Comparison of ENCODE assay signal across 8 cellular contexts in genomic region chr2:86442642-86443005, GRCh38. TPM values are rescaled to one million over a fixed set of nuclear protein-coding genes. Genes with fewer than 3 reads are reported as not detected.
DNase-seq lines count a peak whose midpoint lies in the region; ATAC-seq and TF ChIP-seq lines count a peak whose summit lies in the region.

No MANE protein-coding gene starts in this region.

- ATAC-seq in GM21723 (IDR thresholded peaks at IDR 0.05; ENCODE audit: unreplicated experiment), result peak; percentile 64
- peak; percentile 75 to 78 for ATAC-seq in activated naive CD4-positive, alpha-beta T cell treated with anti-CD3 and anti-CD28 coated beads, Interleukin-2, amount 50 U/mL, for 72 hours

- peaks cover 17% of the 10 kb centered on the region; the same call in 1 of the 2 replicates for H3K9me3 ChIP-seq in SK-N-MC (ENCODE audit: low read depth, low read length)
- H3K9me3 ChIP-seq in testis, result no peaks in the 10 kb centered on the region

- H3K9ac ChIP-seq in SK-N-MC (ENCODE audit: insufficient read length), result peak overlapping the region; percentile 69

- peaks cover 25% of the 10 kb centered on the region for H3K4me1 ChIP-seq in testis

- H3K36me3 ChIP-seq in SK-N-MC (ENCODE audit: insufficient read depth, low read length) (peaks cover 40% of the 10 kb centered on the region), testis (ENCODE audit: low read depth, missing control alignments) (no peaks in the 10 kb centered on the region)

- WGBS in testis, 2 donors, result 1% methylated on average over 5 of the region's 5 CpGs

- H3K27ac ChIP-seq in SK-N-MC (peak overlapping the region; percentile 82), testis (peak overlapping the region; percentile 95 to 97)

- in situ Hi-C loops in KBM-7 (cut with MboI; ENCODE audit: low pct_unique_long_range_greater_than_20kb, low sequenced_read_pairs), result no loop called here

- peak overlapping the region; percentile 82 for H3K4me3 ChIP-seq in SK-N-MC
- peak overlapping the region; percentile 88 to 91 for H3K4me3 ChIP-seq in testis

- H3K27me3 ChIP-seq in testis, result no peaks in the 10 kb centered on the region

- H3K9me3 Mint-ChIP-seq in activated naive CD4-positive, alpha-beta T cell treated with anti-CD3 and anti-CD28 coated beads, Interleukin-2, amount 50 U/mL, for 72 hours, result peaks cover 10 to 14% of the 10 kb centered on the region in 2 donors

- TF ChIP-seq CTCF in testis (IDR thresholded peaks at IDR 0.05), result peak in 1 of 3 experiments; percentile 2

- peak overlapping the region; percentile 95 to 97 for H3K27ac Mint-ChIP-seq in activated naive CD4-positive, alpha-beta T cell treated with anti-CD3 and anti-CD28 coated beads, Interleukin-2, amount 50 U/mL, for 72 hours

- TF ChIP-seq POLR2A in testis (IDR thresholded peaks at IDR 0.05), result peak; percentile 58

- DNase-seq in DMS53 treated with DMSO at 0.1 percent for 48 hours (lab: John Stamatoyannopoulos, UW; ENCODE audit: unreplicated experiment) (peak; percentile 32), KBM-7 (peak; percentile 92), SK-N-MC (ENCODE audit: low read depth, low spot score) (no peak), glomerular endothelial cell (ENCODE audit: extremely low read depth, low read depth, low spot score) (peak; percentile 78), occipital lobe (lab: John Stamatoyannopoulos, UW) (peak; percentile 72), testis (peak; percentile 96)
- DNase-seq in activated naive CD4-positive, alpha-beta T cell treated with anti-CD3 and anti-CD28 coated beads, Interleukin-2, amount 50 U/mL, for 72 hours (ENCODE audit: low spot score in 2 of 2), result peak; percentile 74 to 80

- intact Hi-C loops in testis (cut with DNase I; ENCODE audit: low total_unique reads), result no loop called here

- peaks cover 34 to 58% of the 10 kb centered on the region in 2 donors for H3K36me3 Mint-ChIP-seq in activated naive CD4-positive, alpha-beta T cell treated with anti-CD3 and anti-CD28 coated beads, Interleukin-2, amount 50 U/mL, for 72 hours

RNA-seq across cellular contexts. Expression of gene KDM3A, which starts 1.5 kb away (rescaled TPM):
- 100 to 1,000 TPM in 1 of 2 donors, 10 to 100 TPM in 1; 67.1 to 108 TPM for total RNA-seq in activated naive CD4-positive, alpha-beta T cell treated with anti-CD3 and anti-CD28 coated beads, Interleukin-2, amount 50 U/mL, for 72 hours
- total RNA-seq in glomerular endothelial cell (19.8 and 31.7 TPM in 2 replicates), occipital lobe (31.4 TPM), testis (100 to 1,000 TPM in 1 of 2 donors, 10 to 100 TPM in 1; 88.8 to 106 TPM)
- 126 TPM for polyA plus RNA-seq in testis (ENCODE audit: insufficient read depth, low read depth, low replicate concordance)
